Comparison of ENCODE assay signal across 1 cellular context in genomic region chr11:24357620-24358386, GRCh38.
TF ChIP-seq lines count a peak whose summit lies in the region.

No MANE protein-coding gene starts in this region.

TF ChIP-seq in GM23338, 12 proteins besides CTCF, POLR2A, EP300 and RAD21 (continued from another document):
- TF ChIP-seq, protein P1, sequence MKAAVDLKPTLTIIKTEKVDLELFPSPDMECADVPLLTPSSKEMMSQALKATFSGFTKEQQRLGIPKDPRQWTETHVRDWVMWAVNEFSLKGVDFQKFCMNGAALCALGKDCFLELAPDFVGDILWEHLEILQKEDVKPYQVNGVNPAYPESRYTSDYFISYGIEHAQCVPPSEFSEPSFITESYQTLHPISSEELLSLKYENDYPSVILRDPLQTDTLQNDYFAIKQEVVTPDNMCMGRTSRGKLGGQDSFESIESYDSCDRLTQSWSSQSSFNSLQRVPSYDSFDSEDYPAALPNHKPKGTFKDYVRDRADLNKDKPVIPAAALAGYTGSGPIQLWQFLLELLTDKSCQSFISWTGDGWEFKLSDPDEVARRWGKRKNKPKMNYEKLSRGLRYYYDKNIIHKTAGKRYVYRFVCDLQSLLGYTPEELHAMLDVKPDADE (IDR thresholded peaks at IDR 0.05) = no peak
- TF ChIP-seq, protein P2, sequence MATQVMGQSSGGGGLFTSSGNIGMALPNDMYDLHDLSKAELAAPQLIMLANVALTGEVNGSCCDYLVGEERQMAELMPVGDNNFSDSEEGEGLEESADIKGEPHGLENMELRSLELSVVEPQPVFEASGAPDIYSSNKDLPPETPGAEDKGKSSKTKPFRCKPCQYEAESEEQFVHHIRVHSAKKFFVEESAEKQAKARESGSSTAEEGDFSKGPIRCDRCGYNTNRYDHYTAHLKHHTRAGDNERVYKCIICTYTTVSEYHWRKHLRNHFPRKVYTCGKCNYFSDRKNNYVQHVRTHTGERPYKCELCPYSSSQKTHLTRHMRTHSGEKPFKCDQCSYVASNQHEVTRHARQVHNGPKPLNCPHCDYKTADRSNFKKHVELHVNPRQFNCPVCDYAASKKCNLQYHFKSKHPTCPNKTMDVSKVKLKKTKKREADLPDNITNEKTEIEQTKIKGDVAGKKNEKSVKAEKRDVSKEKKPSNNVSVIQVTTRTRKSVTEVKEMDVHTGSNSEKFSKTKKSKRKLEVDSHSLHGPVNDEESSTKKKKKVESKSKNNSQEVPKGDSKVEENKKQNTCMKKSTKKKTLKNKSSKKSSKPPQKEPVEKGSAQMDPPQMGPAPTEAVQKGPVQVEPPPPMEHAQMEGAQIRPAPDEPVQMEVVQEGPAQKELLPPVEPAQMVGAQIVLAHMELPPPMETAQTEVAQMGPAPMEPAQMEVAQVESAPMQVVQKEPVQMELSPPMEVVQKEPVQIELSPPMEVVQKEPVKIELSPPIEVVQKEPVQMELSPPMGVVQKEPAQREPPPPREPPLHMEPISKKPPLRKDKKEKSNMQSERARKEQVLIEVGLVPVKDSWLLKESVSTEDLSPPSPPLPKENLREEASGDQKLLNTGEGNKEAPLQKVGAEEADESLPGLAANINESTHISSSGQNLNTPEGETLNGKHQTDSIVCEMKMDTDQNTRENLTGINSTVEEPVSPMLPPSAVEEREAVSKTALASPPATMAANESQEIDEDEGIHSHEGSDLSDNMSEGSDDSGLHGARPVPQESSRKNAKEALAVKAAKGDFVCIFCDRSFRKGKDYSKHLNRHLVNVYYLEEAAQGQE (IDR thresholded peaks at IDR 0.05; ENCODE audit: unreplicated experiment) = no peak
